Comparison of ENCODE assay signal across 8 cellular contexts in the genomic region with DNA sequence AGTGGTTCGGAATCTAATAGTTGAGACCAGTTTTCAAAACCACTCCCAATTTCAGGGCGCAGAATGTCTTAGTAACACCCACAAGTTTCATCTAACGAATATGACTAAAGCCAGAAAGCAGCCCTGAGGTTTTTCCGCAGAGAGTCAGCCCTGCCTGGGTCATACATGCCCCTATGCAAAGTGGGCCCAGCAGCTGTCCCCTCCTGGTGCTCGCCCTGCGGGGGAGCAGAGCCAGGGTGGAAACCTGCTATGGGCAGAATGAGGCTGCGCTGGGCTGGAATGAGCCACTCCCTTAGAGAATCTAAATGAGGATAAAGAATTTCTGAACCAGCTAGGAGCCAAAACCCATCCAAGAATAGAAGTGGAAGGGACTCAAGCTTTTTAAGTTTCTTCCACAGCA.
DNase-seq lines count a peak whose midpoint lies in the region; ATAC-seq and TF ChIP-seq lines count a peak whose summit lies in the region.
"Not testable (repeated sequence)": the region's sequence is repeated elsewhere in the genome, so short reads cannot be mapped to it uniquely, and the experiment has no call there.

No MANE protein-coding gene starts in this region.

- H3K4me1 Mint-ChIP-seq in GM23338: peaks cover 13% of the 10 kb centered on the region; the same call in 2 of the 3 replicates
- H3K4me1 Mint-ChIP-seq in activated T-helper 17 cell treated with anti-CD3 and anti-CD28 coated beads, Interleukin-2, amount 50 U/mL, for 72 hours: peaks cover 11% of the 10 kb centered on the region

- H3F3A ChIP-seq in GM23338 (replicated peaks; ENCODE audit: low read depth): not testable (repeated sequence)

- H3K4me3 Mint-ChIP-seq in GM23338: not testable (repeated sequence)
- peak overlapping the region; percentile 57 for H3K4me3 Mint-ChIP-seq in activated T-helper 17 cell treated with anti-CD3 and anti-CD28 coated beads, Interleukin-2, amount 50 U/mL, for 72 hours

- H3K4me2 ChIP-seq in GM23338: not testable (repeated sequence)

- not testable (repeated sequence) for H3K27me3 Mint-ChIP-seq in GM23338 (ENCODE audit: insufficient read depth, low read depth, poor library complexity); activated T-helper 17 cell treated with anti-CD3 and anti-CD28 coated beads, Interleukin-2, amount 50 U/mL, for 72 hours

- not testable (repeated sequence) for H3K9me3 Mint-ChIP-seq in GM23338; activated T-helper 17 cell treated with anti-CD3 and anti-CD28 coated beads, Interleukin-2, amount 50 U/mL, for 72 hours

- H3K36me3 Mint-ChIP-seq in GM23338 (ENCODE audit: low read depth); activated T-helper 17 cell treated with anti-CD3 and anti-CD28 coated beads, Interleukin-2, amount 50 U/mL, for 72 hours (ENCODE audit: low read depth): not testable (repeated sequence)

- not testable (repeated sequence) for H3K4me1 ChIP-seq in GM23338 (ENCODE audit: insufficient read depth)

- not testable (repeated sequence) for H2AFZ ChIP-seq in GM23338

- H3K79me2 ChIP-seq in GM23338 (replicated peaks; ENCODE audit: insufficient read depth): not testable (repeated sequence)

- not testable (repeated sequence) for H3K27me3 ChIP-seq in GM23338 (ENCODE audit: insufficient read depth)

- H3K36me3 ChIP-seq in GM23338 (ENCODE audit: insufficient read depth): not testable (repeated sequence)

- H3K4me3 ChIP-seq in GM23338: not testable (repeated sequence)

- not testable (repeated sequence) for TF ChIP-seq CTCF in GM23338 (conservative IDR thresholded peaks at IDR 0.05; ENCODE audit: low read depth in 2 of 2)

- ATAC-seq in GM19351 (IDR thresholded peaks at IDR 0.05; ENCODE audit: unreplicated experiment) (peak; percentile 77), GM23338 (peak; percentile 98), HG03354 (IDR thresholded peaks at IDR 0.05; ENCODE audit: poor library complexity, severe bottlenecking, unreplicated experiment) (peak; percentile 60)
- peak; percentile 53 to 74 for ATAC-seq in activated CD4-positive, CD25-positive, alpha-beta regulatory T cell treated with anti-CD3 and anti-CD28 coated beads, Interleukin-2, amount 50 U/mL, for 24 hours
- ATAC-seq in activated T-helper 17 cell treated with anti-CD3 and anti-CD28 coated beads, Interleukin-2, amount 50 U/mL, for 72 hours (replicated peaks): peak; percentile 90

- not testable (repeated sequence) for H3K27ac Mint-ChIP-seq in GM23338
- H3K27ac Mint-ChIP-seq in activated T-helper 17 cell treated with anti-CD3 and anti-CD28 coated beads, Interleukin-2, amount 50 U/mL, for 72 hours: peak overlapping the region; percentile 73

- not testable (repeated sequence) for H3K9me2 ChIP-seq in GM23338 (ENCODE audit: insufficient read depth)

- H4K20me1 ChIP-seq in GM23338 (replicated peaks; ENCODE audit: insufficient read depth): not testable (repeated sequence)

- not testable (repeated sequence) for H3K27ac ChIP-seq in GM23338 (ENCODE audit: low read depth)

- DNase-seq in Ammon's horn (ENCODE audit: low spot score): peak; percentile 18
- peak; percentile 17 for DNase-seq in GM23338 (ENCODE audit: low spot score)
- peak; percentile 18 for DNase-seq in midbrain (lab: John Stamatoyannopoulos, UW)
- DNase-seq in stimulated activated CD8-positive, alpha-beta memory T cell treated with anti-CD3 and anti-CD28 coated beads, Interleukin-15, amount 100 ng/mL, for 48 hours (ENCODE audit: low read depth in 2 of 2): peak; percentile 38 to 67
